22 cellular contexts compared by ENCODE assay signal in the genomic region with DNA sequence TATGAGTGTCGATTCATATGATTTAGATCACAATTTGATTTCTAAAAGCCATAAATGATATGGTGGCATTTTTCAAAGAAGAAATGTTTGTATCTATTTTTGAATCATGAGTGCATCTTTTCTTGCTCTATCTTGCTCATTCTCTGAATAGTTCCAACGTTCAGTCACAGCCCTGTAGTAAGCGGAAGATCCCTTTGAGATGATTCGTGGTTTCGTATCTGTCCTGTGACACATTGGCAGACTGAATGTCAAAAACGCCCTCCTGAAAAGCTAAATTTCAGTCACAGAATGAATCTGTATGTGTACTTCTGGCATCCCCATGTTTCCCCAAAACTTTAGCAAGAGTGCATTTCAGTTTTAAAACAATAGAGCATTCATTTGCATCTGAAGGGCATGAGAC.
"Had no signal": no experiment of that assay in that cellular context is flagged by ENCODE, and none has a peak within 500 bp of the region (broad histone marks: within the 10 kb centered on the region; RNA-seq: fewer than 3 reads in every experiment).

No MANE protein-coding gene starts in this region.

- H3K36me3 Mint-ChIP-seq: activated CD4-positive, alpha-beta memory T cell treated with anti-CD3 and anti-CD28 coated beads for 36 hours; activated naive CD4-positive, alpha-beta T cell treated with anti-CD3 and anti-CD28 coated beads, Interleukin-2, amount 10 ng/mL, durations not matched to agents 7 days and 5 days; memory B cell; WTC11 had no signal

- DNase-seq: activated CD4-positive, alpha-beta memory T cell treated with anti-CD3 and anti-CD28 coated beads for 36 hours; activated effector memory CD4-positive, alpha-beta T cell treated with anti-CD3 and anti-CD28 coated beads, Interleukin-2, amount 50 U/mL, for 16 hours; activated naive CD4-positive, alpha-beta T cell treated with anti-CD3 and anti-CD28 coated beads, Interleukin-2, amount 10 ng/mL, durations not matched to agents 7 days and 5 days; activated T-cell treated with anti-CD3 and anti-CD28 coated beads, Interleukin-2, amount 50 U/mL, for 72 hours; body of pancreas; dermis blood vessel endothelial cell; effector CD8-positive, alpha-beta T cell; heart left ventricle; islet precursor cell; left colon; ovary; stimulated activated CD4-positive, alpha-beta T cell treated with anti-CD3 and anti-CD28 coated beads, Interleukin-4, amount 100 ng/mL, for 4 hours; stimulated activated naive CD8-positive, alpha-beta T cell treated with anti-CD3 and anti-CD28 coated beads, Interleukin-15, Interleukin-2, amounts not matched to agents 100 U/mL and 50 U/mL, for 24 hours; T-helper 9 cell; thyroid gland had no signal

- H3K27me3 ChIP-seq: body of pancreas, gastroesophageal sphincter, heart left ventricle, neutrophil, ovary, thyroid gland had no signal

- H3K9me3 ChIP-seq: body of pancreas, gastroesophageal sphincter, heart left ventricle, neutrophil, ovary, prostate gland, thyroid gland had no signal

- H3K27me3 Mint-ChIP-seq: activated CD4-positive, alpha-beta memory T cell treated with anti-CD3 and anti-CD28 coated beads for 36 hours; activated naive CD4-positive, alpha-beta T cell treated with anti-CD3 and anti-CD28 coated beads, Interleukin-2, amount 10 ng/mL, durations not matched to agents 7 days and 5 days; memory B cell had no signal

- H3K27ac ChIP-seq: body of pancreas, gastroesophageal sphincter, heart left ventricle, neutrophil, ovary, prostate gland, thyroid gland had no signal

- H3K36me3 ChIP-seq: gastroesophageal sphincter, heart left ventricle, neutrophil, ovary, prostate gland, thyroid gland had no signal

- ATAC-seq: body of pancreas; esophagus mucosa; gastroesophageal sphincter; heart left ventricle; left colon; stimulated activated naive CD8-positive, alpha-beta T cell treated with anti-CD3 and anti-CD28 coated beads, Interleukin-15, Interleukin-2, amounts not matched to agents 100 U/mL and 50 U/mL, for 24 hours; WTC11 had no signal

- H3K4me1 ChIP-seq: body of pancreas, gastroesophageal sphincter, heart left ventricle, prostate gland, thyroid gland had no signal

- H3K27ac Mint-ChIP-seq: activated CD4-positive, alpha-beta memory T cell treated with anti-CD3 and anti-CD28 coated beads for 36 hours; activated naive CD4-positive, alpha-beta T cell treated with anti-CD3 and anti-CD28 coated beads, Interleukin-2, amount 10 ng/mL, durations not matched to agents 7 days and 5 days; activated T-cell treated with anti-CD3 and anti-CD28 coated beads, Interleukin-2, amount 50 U/mL, for 72 hours; memory B cell; nephron; WTC11 had no signal

- H3K9me3 Mint-ChIP-seq: activated naive CD4-positive, alpha-beta T cell treated with anti-CD3 and anti-CD28 coated beads, Interleukin-2, amount 10 ng/mL, durations not matched to agents 7 days and 5 days; memory B cell; nephron had no signal

- H3K4me3 Mint-ChIP-seq: activated CD4-positive, alpha-beta memory T cell treated with anti-CD3 and anti-CD28 coated beads for 36 hours; activated naive CD4-positive, alpha-beta T cell treated with anti-CD3 and anti-CD28 coated beads, Interleukin-2, amount 10 ng/mL, durations not matched to agents 7 days and 5 days; activated T-cell treated with anti-CD3 and anti-CD28 coated beads, Interleukin-2, amount 50 U/mL, for 72 hours; memory B cell; nephron; WTC11 had no signal

- H3K4me3 ChIP-seq: body of pancreas, gastroesophageal sphincter, heart left ventricle, ovary, prostate gland, thyroid gland had no signal

- H3K4me1 Mint-ChIP-seq: activated naive CD4-positive, alpha-beta T cell treated with anti-CD3 and anti-CD28 coated beads, Interleukin-2, amount 10 ng/mL, durations not matched to agents 7 days and 5 days; memory B cell; nephron had no signal
